ENCODE assay signal across 8 cellular contexts in genomic region chr9:97740848-97741821, GRCh38. TPM values are rescaled to one million over a fixed set of nuclear protein-coding genes. Genes with fewer than 3 reads are reported as not detected.
DNase-seq lines count a peak whose midpoint lies in the region; ATAC-seq and TF ChIP-seq lines count a peak whose summit lies in the region.

No MANE protein-coding gene starts in this region.

- no peaks in the 10 kb centered on the region for H3K79me2 ChIP-seq in neural progenitor cell (ENCODE audit: low read depth)

- H3K27ac ChIP-seq in foreskin keratinocyte (no peak overlapping the region), neural progenitor cell (no peak overlapping the region)

- intact Hi-C loops in CD14-positive monocyte (cut with micrococcal nuclease): no loop called here

- H3K9me3 Mint-ChIP-seq in neural progenitor cell (peaks cover 6% of the 10 kb centered on the region), CD14-positive monocyte (peaks cover 9 to 23% (median 18%) of the 10 kb centered on the region in 7 donors)

- H3K27me3 Mint-ChIP-seq in neural progenitor cell (ENCODE audit: insufficient read depth, low read depth): peaks cover 29% of the 10 kb centered on the region
- peaks cover 52 to 75% (median 54%) of the 10 kb centered on the region in 3 donors for H3K27me3 Mint-ChIP-seq in CD14-positive monocyte (ENCODE audit: low read depth in 3 of 3)

- H3K4me1 ChIP-seq in foreskin keratinocyte: no peaks in the 10 kb centered on the region
- peaks cover 21% of the 10 kb centered on the region for H3K4me1 ChIP-seq in neural progenitor cell

- DNase-seq in ELF-1 (ENCODE audit: low read depth, low spot score) (peak; percentile 87), NCI-H146 (lab: John Stamatoyannopoulos, UW) (peak; percentile 66), foreskin keratinocyte (peak; percentile 63 to 81), neural progenitor cell (ENCODE audit: low spot score) (peak; percentile 92), ureter (ENCODE audit: low spot score) (peak; percentile 71), CD14-positive monocyte (ENCODE audit: low spot score) (no peak), NCI-H1694 (lab: John Stamatoyannopoulos, UW) (no peak)
- peak; percentile 46 to 64 for DNase-seq in activated T-cell treated with anti-CD3 and anti-CD28 coated beads, Interleukin-2, amount 50 U/mL, for 48 hours

- H3K4me3 Mint-ChIP-seq in neural progenitor cell (peak overlapping the region; percentile 79), CD14-positive monocyte (peak overlapping the region in 1 of 2 donors; percentile 76)

- H3K27ac Mint-ChIP-seq in neural progenitor cell: no peak overlapping the region
- no peak overlapping the region for H3K27ac Mint-ChIP-seq in CD14-positive monocyte

- peak overlapping the region; percentile 89 for H3K4me2 ChIP-seq in neural progenitor cell

- TF ChIP-seq CTCF in foreskin keratinocyte (conservative IDR thresholded peaks at IDR 0.05): peak; percentile 55
- TF ChIP-seq CTCF in neural progenitor cell (IDR thresholded peaks at IDR 0.05): peak; percentile 27
- no peak for TF ChIP-seq CTCF in CD14-positive monocyte (IDR thresholded peaks at IDR 0.05)

- H3K4me1 Mint-ChIP-seq in neural progenitor cell (peaks cover 10% of the 10 kb centered on the region), CD14-positive monocyte (peaks cover 11% of the 10 kb centered on the region)

- ATAC-seq in foreskin keratinocyte: peak; percentile 90

- no peak overlapping the region for H3K9ac ChIP-seq in neural progenitor cell

- peak overlapping the region; percentile 55 for H3K4me3 ChIP-seq in neural progenitor cell

- H4K20me1 ChIP-seq in neural progenitor cell (ENCODE audit: low read depth): peaks cover 7% of the 10 kb centered on the region

- H3K27me3 ChIP-seq in foreskin keratinocyte (peaks cover 8% of the 10 kb centered on the region), neural progenitor cell (peaks cover 64% of the 10 kb centered on the region)

- no peaks in the 10 kb centered on the region for H3K36me3 ChIP-seq in neural progenitor cell

- no peaks in the 10 kb centered on the region for H3K9me3 ChIP-seq in neural progenitor cell (ENCODE audit: low read depth)

- peaks cover 22% of the 10 kb centered on the region for H3F3A ChIP-seq in neural progenitor cell (ENCODE audit: low read depth)

- H3K36me3 Mint-ChIP-seq in neural progenitor cell (no peaks in the 10 kb centered on the region), CD14-positive monocyte (peaks cover 0 to 4% of the 10 kb centered on the region in 2 donors)

- peak overlapping the region; percentile 84 for H2AFZ ChIP-seq in neural progenitor cell (replicated peaks)

RNA-seq across cellular contexts. Expression of gene XPA, which starts 44.0 kb away (rescaled TPM):
- total RNA-seq in foreskin keratinocyte: 7.8 and 7.9 TPM in 2 replicates
- polyA plus RNA-seq in foreskin keratinocyte: 7.4 and 7.7 TPM in 2 replicates
- total RNA-seq in neural progenitor cell (ENCODE audit: low replicate concordance): 6.4 and 9.2 TPM in 2 replicates
- 21.7 TPM for total RNA-seq in ureter
- polyA plus RNA-seq in CD14-positive monocyte: 10 to 100 TPM; 15.4 to 15.8 TPM

Comparison
In these comparisons a context has a peak if more than half of its experiments do, and no peak if none do; other contexts are left out.
1. DNase-seq: peak in ELF-1 (single experiment), NCI-H146 (single experiment), activated T-cell treated with anti-CD3 and anti-CD28 coated beads, Interleukin-2, amount 50 U/mL, for 48 hours (2 of 2), foreskin keratinocyte (2 of 2), neural progenitor cell (single experiment) and ureter (single experiment); none in CD14-positive monocyte (single experiment) and NCI-H1694 (single experiment).